In genomic region chr16:76942089-76942488, GRCh38 we compare ENCODE assay signal across 27 cellular contexts.
"Had no signal": no experiment of that assay in that cellular context is flagged by ENCODE, and none has a peak within 500 bp of the region (broad histone marks: within the 10 kb centered on the region; RNA-seq: fewer than 3 reads in every experiment).

No MANE protein-coding gene starts in this region.

- H3K27me3 ChIP-seq: neural progenitor cell, ovary, spleen, suprapubic skin, testis, tibial artery, transverse colon, upper lobe of right lung, uterus had no signal

- DNase-seq: naive thymus-derived CD4-positive, alpha-beta T cell; natural killer cell; occipital lobe; ovary; posterior cingulate gyrus; psoas muscle; spleen; stimulated activated CD4-positive, alpha-beta T cell treated with anti-CD3 and anti-CD28 coated beads, Interleukin-12 subunit alpha, Interleukin-12 subunit beta, amount 100 ng/mL, for 4 hours; stimulated activated CD4-positive, alpha-beta T cell treated with anti-CD3 and anti-CD28 coated beads, Interleukin-1b, Interleukin-23, amount 100 ng/mL, for 48 hours; stimulated activated CD4-positive, alpha-beta T cell treated with anti-CD3 and anti-CD28 coated beads, Interleukin-4, amount 100 ng/mL, for 1 hour; stimulated activated CD4-positive, alpha-beta T cell treated with anti-CD3 and anti-CD28 coated beads, Interleukin-4, amount 100 ng/mL, for 4 hours; stimulated activated CD8-positive, alpha-beta memory T cell treated with anti-CD3 and anti-CD28 coated beads, Interleukin-4, amount 100 ng/mL, for 48 hours; stimulated activated naive CD4-positive, alpha-beta T cell; stimulated activated naive CD8-positive, alpha-beta T cell treated with anti-CD3 and anti-CD28 coated beads, Interleukin-15, amount 100 ng/mL, for 72 hours; stimulated activated naive CD8-positive, alpha-beta T cell treated with anti-CD3 and anti-CD28 coated beads, Interleukin-15, Interleukin-2, amounts not matched to agents 100 U/mL and 50 U/mL, for 24 hours; testis; tibial artery; transverse colon; upper lobe of right lung; uterus had no signal

- ATAC-seq: naive thymus-derived CD4-positive, alpha-beta T cell; natural killer cell; psoas muscle; sciatic nerve; stimulated activated memory B cell treated with anti-CD40 and anti-IgM and Interleukin-4, amounts not matched to agents 10 μg/mL and 1 μg/mL and 100 μg/mL, for 72 hours; stimulated activated naive CD8-positive, alpha-beta T cell treated with anti-CD3 and anti-CD28 coated beads, Interleukin-15, amount 100 ng/mL, for 72 hours; stimulated activated naive CD8-positive, alpha-beta T cell treated with anti-CD3 and anti-CD28 coated beads, Interleukin-15, Interleukin-2, amounts not matched to agents 100 U/mL and 50 U/mL, for 24 hours; upper lobe of right lung had no signal

- H3K4me3 ChIP-seq: neural progenitor cell, ovary, psoas muscle, skin epidermis, smooth muscle cell, spleen, suprapubic skin, testis, tibial artery, transverse colon, upper lobe of right lung, uterus had no signal

- H3K27ac ChIP-seq: neural progenitor cell, ovary, parathyroid adenoma, psoas muscle, skin epidermis, spleen, suprapubic skin, testis, tibial artery, transverse colon, upper lobe of right lung, uterus had no signal

- H3K4me1 ChIP-seq: neural progenitor cell, parathyroid adenoma, spleen, suprapubic skin, testis, tibial artery, transverse colon, upper lobe of right lung, uterus had no signal

- H3K79me2 ChIP-seq: parathyroid adenoma had no signal

- H2AFZ ChIP-seq: neural progenitor cell, parathyroid adenoma had no signal

- H3K36me3 ChIP-seq: neural progenitor cell, ovary, spleen, suprapubic skin, tibial artery, transverse colon, upper lobe of right lung, uterus had no signal

- H3K9me3 ChIP-seq: ovary, psoas muscle, suprapubic skin, testis, tibial artery, transverse colon, upper lobe of right lung, uterus had no signal

- H3K4me2 ChIP-seq: neural progenitor cell, smooth muscle cell had no signal

- H3K9ac ChIP-seq: neural progenitor cell, parathyroid adenoma had no signal
